Comparison of ENCODE assay signal across 15 cellular contexts in the genomic region with DNA sequence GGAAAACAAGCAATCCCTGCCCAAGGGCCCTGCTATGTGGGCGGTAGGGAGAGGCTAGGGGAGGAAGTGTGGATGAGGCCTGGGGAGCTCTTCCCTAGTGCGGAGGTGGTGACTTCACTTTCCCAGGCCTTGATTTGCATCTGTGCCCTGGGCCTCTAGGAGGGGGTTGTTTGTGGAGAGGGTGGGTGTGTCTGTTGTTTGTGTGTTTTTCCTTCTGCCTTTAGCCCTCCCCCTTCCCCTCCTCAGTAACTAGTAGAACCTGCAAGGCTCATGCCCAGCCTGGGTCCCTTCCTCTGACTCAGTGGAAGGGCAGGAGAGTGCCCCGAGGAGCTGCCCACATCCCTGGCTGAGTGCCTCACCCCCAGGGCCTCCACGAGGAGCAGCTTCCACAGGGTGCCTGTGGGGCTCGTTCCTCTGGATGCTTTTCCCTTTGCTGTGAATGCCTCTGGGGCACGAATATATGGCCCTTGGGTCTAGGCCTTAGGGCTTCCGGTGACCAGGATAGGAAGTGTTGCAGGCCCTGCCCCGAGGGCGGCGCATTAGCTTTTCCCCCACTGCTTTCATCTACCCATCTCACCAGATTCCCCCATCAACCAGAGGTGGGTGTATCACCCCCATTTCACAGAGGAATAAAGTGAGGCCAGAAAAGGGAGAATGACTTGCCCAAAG.
DNase-seq lines count a peak whose midpoint lies in the region; ATAC-seq and TF ChIP-seq lines count a peak whose summit lies in the region.
"Had no signal": no experiment of that assay in that cellular context is flagged by ENCODE, and none has a peak within 500 bp of the region (broad histone marks: within the 10 kb centered on the region; RNA-seq: fewer than 3 reads in every experiment).

No MANE protein-coding gene starts in this region.

- POLR2A ChIA-PET in activated CD8-positive, alpha-beta T cell treated with anti-CD3 and anti-CD28 coated beads, Interleukin-2, amount 10 ng/mL, durations not matched to agents 7 days and 5 days (lab: Charles Lee), result no interaction called here

- no peak overlapping the region for H2BK120ac ChIP-seq in H9 (ENCODE audit: low read depth, low read length, poor library complexity, severe bottlenecking)

- no peaks in the 10 kb centered on the region for H4K20me1 ChIP-seq in H9 (ENCODE audit: control insufficient read depth, insufficient read depth, insufficient read length)

- H3K79me2 ChIP-seq in H9 (ENCODE audit: insufficient read depth, low read length), result no peaks in the 10 kb centered on the region

- no peak overlapping the region for H3K56ac ChIP-seq in H9 (ENCODE audit: insufficient read length, low read depth, low read length)

- no peak overlapping the region for H3K4ac ChIP-seq in H9 (ENCODE audit: low read depth, low read length)

- intact Hi-C loops in esophagus squamous epithelium (cut with DNase I), result no loop called here

- no peak for ATAC-seq in HG03469 (IDR thresholded peaks at IDR 0.05; ENCODE audit: unreplicated experiment)
- no peak for ATAC-seq in activated CD8-positive, alpha-beta T cell treated with anti-CD3 and anti-CD28 coated beads, Interleukin-2, amount 10 ng/mL, durations not matched to agents 7 days and 5 days

- no peaks in the 10 kb centered on the region for H3K79me1 ChIP-seq in H9 (ENCODE audit: insufficient read depth, low read depth, low read length, poor library complexity, severe bottlenecking)

- CTCF ChIA-PET in activated CD8-positive, alpha-beta T cell treated with anti-CD3 and anti-CD28 coated beads, Interleukin-2, amount 10 ng/mL, durations not matched to agents 7 days and 5 days (lab: Charles Lee), result no interaction called here

- no peak overlapping the region for H3K18ac ChIP-seq in H9 (ENCODE audit: insufficient read length, low read depth, low read length)

- TF ChIP-seq CTCF in H9 (conservative IDR thresholded peaks at IDR 0.05) (no peak), esophagus squamous epithelium (IDR thresholded peaks at IDR 0.05) (no peak)

- H3K36me3 Mint-ChIP-seq in H9 (ENCODE audit: insufficient read depth in 1 of 3, low read depth in 3 of 3), result no peaks in the 10 kb centered on the region
- H3K36me3 Mint-ChIP-seq in activated CD8-positive, alpha-beta T cell treated with anti-CD3 and anti-CD28 coated beads, Interleukin-2, amount 10 ng/mL, durations not matched to agents 7 days and 5 days (ENCODE audit: low read depth), result no peaks in the 10 kb centered on the region

- H3K9me3 Mint-ChIP-seq in H9, result no peaks in the 10 kb centered on the region
- H3K9me3 Mint-ChIP-seq in activated CD8-positive, alpha-beta T cell treated with anti-CD3 and anti-CD28 coated beads, Interleukin-2, amount 10 ng/mL, durations not matched to agents 7 days and 5 days (ENCODE audit: insufficient read depth), result no peaks in the 10 kb centered on the region
- H3K9me3 Mint-ChIP-seq: nephron had no signal

- H2BK5ac ChIP-seq in H9 (ENCODE audit: insufficient read length, low read length), result no peak overlapping the region

- H3K9me3 ChIP-seq in H9 (ENCODE audit: control insufficient read depth, low read depth, low read length) (no peaks in the 10 kb centered on the region), esophagus squamous epithelium (no peaks in the 10 kb centered on the region), skeletal muscle satellite cell (replicated peaks; ENCODE audit: low read length) (no peaks in the 10 kb centered on the region)
- H3K9me3 ChIP-seq: stomach had no signal

- peaks cover 8% of the 10 kb centered on the region for H3K27me3 Mint-ChIP-seq in H9 (ENCODE audit: low read depth)
- H3K27me3 Mint-ChIP-seq in activated CD8-positive, alpha-beta T cell treated with anti-CD3 and anti-CD28 coated beads, Interleukin-2, amount 10 ng/mL, durations not matched to agents 7 days and 5 days (ENCODE audit: low read depth), result peaks cover 24% of the 10 kb centered on the region

- no peak overlapping the region for H4K8ac ChIP-seq in H9 (replicated peaks; ENCODE audit: insufficient read length, low read depth, low read length)

- H3T11ph ChIP-seq in H9 (ENCODE audit: low read length), result no peak overlapping the region

- H2AFZ ChIP-seq in H9 (ENCODE audit: low read length), result no peak overlapping the region

- H3K36me3 ChIP-seq in esophagus squamous epithelium (no peaks in the 10 kb centered on the region), skeletal muscle satellite cell (ENCODE audit: insufficient read depth, low read length) (no peaks in the 10 kb centered on the region)
- H3K36me3 ChIP-seq: stomach had no signal

- no peak overlapping the region for H2BK15ac ChIP-seq in H9 (ENCODE audit: low read depth, low read length)

- H3K4me3 ChIP-seq in esophagus squamous epithelium (no peak overlapping the region), skeletal muscle satellite cell (ENCODE audit: low read length) (peak overlapping the region; percentile 24)
- H3K4me3 ChIP-seq: stomach had no signal

- H3K4me3 Mint-ChIP-seq in H9, result no peak overlapping the region; a peak in 1 of 5 replicates
- H3K4me3 Mint-ChIP-seq in activated CD8-positive, alpha-beta T cell treated with anti-CD3 and anti-CD28 coated beads, Interleukin-2, amount 10 ng/mL, durations not matched to agents 7 days and 5 days, result no peak overlapping the region
- H3K4me3 Mint-ChIP-seq: nephron had no signal

- H2BK12ac ChIP-seq in H9 (ENCODE audit: insufficient read length, low read depth, low read length), result no peak overlapping the region

- H2AK5ac ChIP-seq in H9 (ENCODE audit: insufficient read length, low read length), result no peak overlapping the region

- H3K4me1 ChIP-seq in H9 (ENCODE audit: insufficient read depth, low read length), result no peaks in the 10 kb centered on the region; the same call in 1 of the 2 replicates
- peaks cover 27 to 58% (median 29%) of the 10 kb centered on the region in 3 donors for H3K4me1 ChIP-seq in esophagus squamous epithelium
- H3K4me1 ChIP-seq in skeletal muscle satellite cell (ENCODE audit: control insufficient read depth, insufficient read depth, low read length), result peaks cover 56% of the 10 kb centered on the region

- no peak overlapping the region for H2BK20ac ChIP-seq in H9 (ENCODE audit: low read depth, low read length, poor library complexity, severe bottlenecking)

- DNase-seq in H9 (peak; percentile 54), esophagus squamous epithelium (lab: John Stamatoyannopoulos, UW) (no peak), middle frontal gyrus (ENCODE audit: extremely low spot score, low spot score) (no peak), AML-193 (lab: John Stamatoyannopoulos, UW) (no peak)
- no peak for DNase-seq in activated CD8-positive, alpha-beta T cell treated with anti-CD3 and anti-CD28 coated beads, Interleukin-2, amount 10 ng/mL, durations not matched to agents 7 days and 5 days
- DNase-seq: activated effector memory CD4-positive, alpha-beta T cell treated with Interleukin-2 at 50 U/mL for 16 hours; DMS79; GOT3; NCI-H1105 treated with DMSO at 0.1 percent for 48 hours; NK-92 treated with Interleukin-12 subunit alpha and Interleukin-12 subunit beta, amount 100 ng/mL, for 24 hours; stomach had no signal

- no peak overlapping the region for H3K9ac ChIP-seq in H9 (ENCODE audit: extremely low read depth, insufficient read length, low read length)
- peak overlapping the region; percentile 74 for H3K9ac ChIP-seq in skeletal muscle satellite cell (ENCODE audit: low read depth, low read length)

- H3K27me3 ChIP-seq in H9 (ENCODE audit: insufficient read depth, low read length), result no peaks in the 10 kb centered on the region
- no peaks in the 10 kb centered on the region for H3K27me3 ChIP-seq in esophagus squamous epithelium
- H3K27me3 ChIP-seq in skeletal muscle satellite cell (ENCODE audit: control insufficient read depth, insufficient read depth, low read length), result no peaks in the 10 kb centered on the region
- H3K27me3 ChIP-seq: stomach had no signal

- H3K23me2 ChIP-seq in H9 (ENCODE audit: insufficient read length, low read depth, low read length, poor library complexity, severe bottlenecking), result no peaks in the 10 kb centered on the region

- no peak overlapping the region for H4K91ac ChIP-seq in H9 (ENCODE audit: insufficient read length, low read depth, low read length)

- no peak overlapping the region; the same call in none of the 2 replicates for H3K14ac ChIP-seq in H9 (ENCODE audit: insufficient read depth, low read length)

- H3K27ac ChIP-seq in H9 (ENCODE audit: insufficient read length, low read depth, low read length) (no peak overlapping the region), esophagus squamous epithelium (peak overlapping the region in 3 of 4 donors; percentile 10 to 57 (median 54))

- 0 out of 2 replicates have a peak, but pooled peaks have one; percentile 14 for TF ChIP-seq POLR2A in Raji (IDR thresholded peaks at IDR 0.05; ENCODE audit: insufficient read depth, low read depth, low read length)
- TF ChIP-seq POLR2A in esophagus squamous epithelium (IDR thresholded peaks at IDR 0.05), result no peak

- H3K4me2 ChIP-seq in H9 (ENCODE audit: insufficient read depth, insufficient read length, low read length) (no peak overlapping the region), skeletal muscle satellite cell (ENCODE audit: low read length) (peak overlapping the region; percentile 26)

- no peak overlapping the region for H4K5ac ChIP-seq in H9 (ENCODE audit: insufficient read length, low read depth, low read length)

- H3K4me1 Mint-ChIP-seq in H9, result peaks cover 21 to 36% of the 10 kb centered on the region in 2 experiments
- H3K4me1 Mint-ChIP-seq in activated CD8-positive, alpha-beta T cell treated with anti-CD3 and anti-CD28 coated beads, Interleukin-2, amount 10 ng/mL, durations not matched to agents 7 days and 5 days (ENCODE audit: low read depth), result peaks cover 27% of the 10 kb centered on the region

- H3K23ac ChIP-seq in H9 (ENCODE audit: insufficient read length, low read depth, low read length), result no peak overlapping the region

- peak overlapping the region in 1 of 3 experiments; percentile 86; a peak in 1 of 7 replicates for H3K27ac Mint-ChIP-seq in H9
- H3K27ac Mint-ChIP-seq in activated CD8-positive, alpha-beta T cell treated with anti-CD3 and anti-CD28 coated beads, Interleukin-2, amount 10 ng/mL, durations not matched to agents 7 days and 5 days, result no peak overlapping the region

- no CpG with 5 or more reads among the region's 10 CpGs for WGBS in H9 (ENCODE audit: extremely low coverage, insufficient read length, low lambda C conversion rate)
- WGBS in esophagus squamous epithelium, 2 donors, result 79 to 84% methylated on average over 5 to 7 of the region's 10 CpGs
